ENCODE assay signal across 9 cellular contexts in genomic region chr6:166774770-166775169, GRCh38.
"Had no signal": no experiment of that assay in that cellular context is flagged by ENCODE, and none has a peak within 500 bp of the region (broad histone marks: within the 10 kb centered on the region; RNA-seq: fewer than 3 reads in every experiment).

No MANE protein-coding gene starts in this region.

- DNase-seq: esophagus squamous epithelium had no signal

- H3K4me1 ChIP-seq: foreskin keratinocyte had no signal

- H3K9me3 ChIP-seq: esophagus squamous epithelium, neutrophil, stomach, thoracic aorta had no signal

- H3K27me3 ChIP-seq: dorsolateral prefrontal cortex, neutrophil had no signal

- FAIRE-seq: urothelium cell line had no signal

- H3K27ac ChIP-seq: dorsolateral prefrontal cortex, esophagus squamous epithelium, foreskin keratinocyte, neutrophil, skin epidermis, stomach, thoracic aorta, WERI-Rb-1 had no signal

- H3K36me3 ChIP-seq: esophagus squamous epithelium, neutrophil, stomach, thoracic aorta, WERI-Rb-1 had no signal

- H3K4me3 ChIP-seq: dorsolateral prefrontal cortex, esophagus squamous epithelium, skin epidermis, stomach, thoracic aorta had no signal
